ENCODE assay signal across 1 cellular context in genomic region chr16:56478228-56479049, GRCh38.
TF ChIP-seq lines count a peak whose summit lies in the region.

No MANE protein-coding gene starts in this region.

TF ChIP-seq in K562, 482 proteins besides CTCF, POLR2A, EP300 and RAD21 (continued from another document and continues in another):
- TF ChIP-seq PRDM10 (IDR thresholded peaks at IDR 0.05; ENCODE audit: partially characterized antibody) (no peak), SAFB2 (IDR thresholded peaks at IDR 0.05; ENCODE audit: borderline replicate concordance, low read depth, low read length, severe bottlenecking) (no peak), MEIS2 (IDR thresholded peaks at IDR 0.05; ENCODE audit: partially characterized antibody) (peak; percentile 83), CREBBP (IDR thresholded peaks at IDR 0.05; ENCODE audit: low read depth, low read length) (no peak), NCOA4 (IDR thresholded peaks at IDR 0.05; ENCODE audit: partially characterized antibody) (no peak), FUS (optimal IDR thresholded peaks at IDR 0.05; ENCODE audit: low read depth, low read length) (no peak), CBX2 (IDR thresholded peaks at IDR 0.05; ENCODE audit: insufficient read depth, low read length, poor library complexity, severe bottlenecking) (no peak), TAF1 (IDR thresholded peaks at IDR 0.05; ENCODE audit: control insufficient read depth, extremely low read depth, insufficient read depth, low read length, severe bottlenecking) (no peak), ZFP1 (CRISPR knock-in tag; IDR thresholded peaks at IDR 0.05) (no peak), EHMT2 (IDR thresholded peaks at IDR 0.05) (no peak), ZBTB9 (CRISPR knock-in tag; IDR thresholded peaks at IDR 0.05) (no peak), THAP7 (CRISPR knock-in tag; IDR thresholded peaks at IDR 0.05) (no peak), ZFP36 (IDR thresholded peaks at IDR 0.05; ENCODE audit: low read depth, low read length, partially characterized antibody) (no peak), ZNF586 (CRISPR knock-in tag; conservative IDR thresholded peaks at IDR 0.05) (no peak), CHD2 (IDR thresholded peaks at IDR 0.05; ENCODE audit: low read depth, low read length) (no peak), HDAC6 (IDR thresholded peaks at IDR 0.05; ENCODE audit: low read depth, low read length) (no peak), NFXL1 (CRISPR knock-in tag; IDR thresholded peaks at IDR 0.05) (no peak), E2F4 (CRISPR knock-in tag; IDR thresholded peaks at IDR 0.05; ENCODE audit: low read depth) (no peak), ZNF518B (CRISPR knock-in tag; IDR thresholded peaks at IDR 0.05) (no peak), KDM2B (CRISPR knock-in tag; IDR thresholded peaks at IDR 0.05) (no peak), FOS (IDR thresholded peaks at IDR 0.05; ENCODE audit: extremely low read depth, insufficient read length) (no peak), EP400 (IDR thresholded peaks at IDR 0.05) (0 out of 2 replicates have a peak, but pooled peaks have one; percentile 23), CBFA2T2 (conservative IDR thresholded peaks at IDR 0.05) (no peak), ZNF695 (CRISPR knock-in tag; IDR thresholded peaks at IDR 0.05) (no peak), ZNF134 (CRISPR knock-in tag; conservative IDR thresholded peaks at IDR 0.05) (no peak), TCF15 (CRISPR knock-in tag; IDR thresholded peaks at IDR 0.05) (no peak), TSC22D4 (tag; IDR thresholded peaks at IDR 0.05) (no peak), SRSF7 (optimal IDR thresholded peaks at IDR 0.05; ENCODE audit: low read depth, low read length) (no peak), DEAF1 (CRISPR knock-in tag; IDR thresholded peaks at IDR 0.05) (no peak), RREB1 (CRISPR knock-in tag; IDR thresholded peaks at IDR 0.05) (0 out of 2 replicates have a peak, but pooled peaks have one; percentile 32), ATF7 (IDR thresholded peaks at IDR 0.05) (peak; percentile 90), GATAD2B (IDR thresholded peaks at IDR 0.05; ENCODE audit: borderline replicate concordance) (no peak), RFX1 (IDR thresholded peaks at IDR 0.05) (no peak), ESRRB (CRISPR knock-in tag; IDR thresholded peaks at IDR 0.05; ENCODE audit: borderline replicate concordance) (no peak), MCM2 (IDR thresholded peaks at IDR 0.05; ENCODE audit: low read depth) (no peak), SETDB1 (IDR thresholded peaks at IDR 0.05; ENCODE audit: low read length) (no peak), YBX1 (IDR thresholded peaks at IDR 0.05) (no peak), GATAD2A (IDR thresholded peaks at IDR 0.05) (no peak), PKNOX1 (IDR thresholded peaks at IDR 0.05) (peak; percentile 27; the same call in 1 of the 2 replicates), ZNF740 (CRISPR knock-in tag; IDR thresholded peaks at IDR 0.05) (no peak), ZNF740 (tag; IDR thresholded peaks at IDR 0.05) (no peak), TAF7 (tag; IDR thresholded peaks at IDR 0.05) (no peak), DNMT1 (IDR thresholded peaks at IDR 0.05) (no peak)
